Comparison of ENCODE assay signal across 27 cellular contexts in genomic region chr18:56368066-56368465, GRCh38.
"Had no signal": no experiment of that assay in that cellular context is flagged by ENCODE, and none has a peak within 500 bp of the region (broad histone marks: within the 10 kb centered on the region; RNA-seq: fewer than 3 reads in every experiment).

No MANE protein-coding gene starts in this region.

- H3K36me3 ChIP-seq: stomach, suprapubic skin, thoracic aorta, thyroid gland, tibial artery, tibial nerve, transverse colon, upper lobe of left lung, upper lobe of right lung, uterus, vagina had no signal

- H3K4me3 ChIP-seq: stomach, suprapubic skin, testis, thoracic aorta, thyroid gland, tibial artery, tibial nerve, transverse colon, upper lobe of left lung, upper lobe of right lung, uterus, vagina had no signal

- FAIRE-seq: urothelium cell line had no signal

- ATAC-seq: stimulated activated effector memory CD8-positive, alpha-beta T cell treated with anti-CD3 and anti-CD28 coated beads, Interleukin-12 subunit alpha, Interleukin-12 subunit beta, amount 100 ng/mL, for 72 hours; stimulated activated memory B cell treated with anti-CD40 and anti-IgM and Interleukin-4, amounts not matched to agents 10 μg/mL and 1 μg/mL and 100 μg/mL, for 72 hours; stimulated activated naive B cell treated with anti-CD40 and anti-IgM and Interleukin-4, amounts not matched to agents 10 μg/mL and 1 μg/mL and 100 μg/mL, for 72 hours; stimulated activated naive CD8-positive, alpha-beta T cell treated with anti-CD3 and anti-CD28 coated beads, Interleukin-15, amount 100 ng/mL, for 72 hours; stimulated activated naive CD8-positive, alpha-beta T cell treated with anti-CD3 and anti-CD28 coated beads, Interleukin-15, Interleukin-2, amounts not matched to agents 100 U/mL and 50 U/mL, for 24 hours; upper lobe of right lung had no signal

- DNase-seq: stimulated activated CD4-positive, alpha-beta T cell treated with anti-CD3 and anti-CD28 coated beads, Interleukin-2, amount 100 ng/mL, for 48 hours; stimulated activated CD4-positive, alpha-beta T cell treated with anti-CD3 and anti-CD28 coated beads, Interleukin-4, amount 100 ng/mL, for 1 hour; stimulated activated CD4-positive, alpha-beta T cell treated with anti-CD3 and anti-CD28 coated beads, Interleukin-4, amount 100 ng/mL, for 24 hours; stimulated activated CD4-positive, alpha-beta T cell treated with anti-CD3 and anti-CD28 coated beads, Interleukin-4, amount 100 ng/mL, for 4 hours; stimulated activated CD8-positive, alpha-beta memory T cell treated with anti-CD3 and anti-CD28 coated beads, Interleukin-4, amount 100 ng/mL, for 48 hours; stimulated activated naive B cell treated with anti-CD40 and anti-IgM and Interleukin-4, amounts not matched to agents 10 μg/mL and 1 μg/mL and 100 μg/mL, for 72 hours; stimulated activated naive CD4-positive, alpha-beta T cell; stimulated activated naive CD4-positive, alpha-beta T cell treated with Interleukin-2 at 50 U/mL for 16 hours; stimulated activated naive CD8-positive, alpha-beta T cell treated with anti-CD3 and anti-CD28 coated beads, Interleukin-15, amount 100 ng/mL, for 72 hours; stimulated activated naive CD8-positive, alpha-beta T cell treated with anti-CD3 and anti-CD28 coated beads, Interleukin-15, Interleukin-2, amounts not matched to agents 100 U/mL and 50 U/mL, for 24 hours; stomach; substantia nigra; testis; thyroid gland; tibial artery; transverse colon; trophoblast cell; upper lobe of left lung; upper lobe of right lung; uterus had no signal

- H3K4me1 ChIP-seq: stomach, suprapubic skin, testis, thyroid gland, tibial artery, tibial nerve, transverse colon, upper lobe of left lung, upper lobe of right lung, uterus, vagina had no signal

- H3K9me3 ChIP-seq: stomach, suprapubic skin, testis, thoracic aorta, thyroid gland, tibial artery, transverse colon, upper lobe of left lung, upper lobe of right lung, uterus, vagina had no signal

- H3K27me3 ChIP-seq: stomach, suprapubic skin, testis, thyroid gland, tibial artery, tibial nerve, transverse colon, upper lobe of left lung, upper lobe of right lung, uterus, vagina had no signal

- H3K27ac ChIP-seq: stomach, suprapubic skin, testis, thoracic aorta, thyroid gland, tibial artery, tibial nerve, transverse colon, upper lobe of left lung, upper lobe of right lung, uterus, vagina had no signal
